10 cellular contexts compared by ENCODE assay signal in genomic region chr12:99390707-99391106, GRCh38.
DNase-seq lines count a peak whose midpoint lies in the region; ATAC-seq, FAIRE-seq and TF ChIP-seq lines count a peak whose summit lies in the region.
"Had no signal": no experiment of that assay in that cellular context is flagged by ENCODE, and none has a peak within 500 bp of the region (broad histone marks: within the 10 kb centered on the region; RNA-seq: fewer than 3 reads in every experiment).

No MANE protein-coding gene starts in this region.

- H3K27ac ChIP-seq in GM12878 (ENCODE audit: control insufficient read depth, insufficient read depth) (no peak overlapping the region), trophoblast cell (ENCODE audit: low read depth, low read length) (no peak overlapping the region), vagina (no peak overlapping the region)

- FAIRE-seq in HTR-8/SVneo (lab: Jason Lieb, UNC) (no peak), GM12878 (lab: Jason Lieb, UNC) (no peak)
- FAIRE-seq: A204.1 had no signal

- peak; percentile 68 for TF ChIP-seq RAD21 in GM12878 (IDR thresholded peaks at IDR 0.05; ENCODE audit: insufficient read depth, low read depth, low read length)

- H3K4me2 ChIP-seq in GM12878 (ENCODE audit: control insufficient read depth, insufficient read depth) = no peak overlapping the region
- no peak overlapping the region for H3K4me2 ChIP-seq in trophoblast cell (ENCODE audit: low read length)

- H3K9me3 ChIP-seq in GM12878 (replicated peaks; ENCODE audit: control insufficient read depth, insufficient read depth, low read length) (no peaks in the 10 kb centered on the region), trophoblast cell (ENCODE audit: insufficient read depth, low read depth, low read length) (peaks cover 2% of the 10 kb centered on the region), vagina (no peaks in the 10 kb centered on the region)

- RAD21 ChIA-PET in GM12878 (lab: Charles Lee; ENCODE audit: unreplicated experiment) = interaction anchor here (0.8 to 2.3 kb wide), 7 partner anchors 20 to 347 kb away, joined by 3 to 13 read pairs (median 3); no protein-coding TSS in a partner anchor

- H3K79me2 ChIP-seq in GM12878 (ENCODE audit: control insufficient read depth, insufficient read depth, low read length) (no peaks in the 10 kb centered on the region), trophoblast cell (ENCODE audit: control insufficient read depth, insufficient read depth, low read length, poor library complexity) (no peaks in the 10 kb centered on the region)

- H2AK5ac ChIP-seq in trophoblast cell (ENCODE audit: low read length) = no peak overlapping the region

- H3K4me3 ChIP-seq in GM12878 (no peak overlapping the region), trophoblast cell (ENCODE audit: low read depth, low read length) (no peak overlapping the region), vagina (no peak overlapping the region)

- H4K91ac ChIP-seq in trophoblast cell (ENCODE audit: low read depth, low read length) = no peak overlapping the region

- WGBS in GM12878 (ENCODE audit: insufficient coverage, insufficient replicate concordance, low lambda C conversion rate, missing lambda C conversion rate) = 15% methylated on average over 7 of the region's 7 CpGs
- WGBS in trophoblast cell (ENCODE audit: extremely low coverage, insufficient coverage, insufficient read length) = no CpG with 5 or more reads among the region's 7 CpGs

- POLR2A ChIA-PET in GM12878 (lab: Charles Lee) = no interaction called here

- H2BK12ac ChIP-seq in trophoblast cell (ENCODE audit: low read length) = no peak overlapping the region

- H3K27me3 ChIP-seq in GM12878 (replicated peaks in 1 of 2; ENCODE audit: control insufficient read depth in 2 of 2, insufficient read depth in 2 of 2, low read length in 1 of 2) (no peaks in the 10 kb centered on the region), trophoblast cell (ENCODE audit: insufficient read depth, low read length) (no peaks in the 10 kb centered on the region), vagina (no peaks in the 10 kb centered on the region)

- in situ Hi-C loops in GM12878 (cut with MboI) = loop anchor here (25.0 kb wide), 1 partner anchor 222 kb away; no protein-coding TSS in a partner anchor

- intact Hi-C loops in GM12878 (cut with micrococcal nuclease; ENCODE audit: unreplicated experiment) = loop anchor here (5.0 kb wide), 2 partner anchors 62 to 137 kb away; no protein-coding TSS in a partner anchor
- intact Hi-C loops in vagina (cut with DNase I) = no loop called here

- H3K4me1 ChIP-seq in GM12878 (ENCODE audit: control insufficient read depth, insufficient read depth, low read length) (no peaks in the 10 kb centered on the region), trophoblast cell (ENCODE audit: control insufficient read depth in 1 of 2, insufficient read depth in 2 of 2, low read length in 2 of 2) (no peaks in the 10 kb centered on the region), vagina (no peaks in the 10 kb centered on the region)

- no peak overlapping the region for H3K23ac ChIP-seq in trophoblast cell (ENCODE audit: low read length)

- no TSS peak for BruUV-seq in GM12878 (replicated peaks; lab: Mats Ljungman, UMichigan)

- H3K9ac ChIP-seq in GM12878 (ENCODE audit: control insufficient read depth, insufficient read depth, low read length) = no peak overlapping the region
- H3K9ac ChIP-seq in trophoblast cell (ENCODE audit: low read length) = no peak overlapping the region

- H2AFZ ChIP-seq in GM12878 (ENCODE audit: control insufficient read depth, low read depth, low read length) (no peak overlapping the region), trophoblast cell (ENCODE audit: insufficient read depth, low read length, poor library complexity) (no peak overlapping the region)

- no peak overlapping the region for H2BK5ac ChIP-seq in trophoblast cell (ENCODE audit: low read depth, low read length, poor library complexity)

- no peak overlapping the region for H4K8ac ChIP-seq in trophoblast cell (ENCODE audit: low read depth, low read length)

- H3K4ac ChIP-seq in trophoblast cell (ENCODE audit: low read depth, low read length) = no peak overlapping the region

- TF ChIP-seq CTCF in GM12878 (IDR thresholded peaks at IDR 0.05 in 2 of 3, conservative IDR thresholded peaks at IDR 0.05 in 1 of 3; ENCODE audit: control insufficient read depth in 2 of 3, extremely low read depth in 1 of 3, insufficient read depth in 1 of 3, low read depth in 3 of 3, low read length in 3 of 3) (peak; percentile 39 to 61 (median 45)), vagina (IDR thresholded peaks at IDR 0.05) (no peak)

- no peak for TF ChIP-seq EP300 in GM12878 (IDR thresholded peaks at IDR 0.05; ENCODE audit: borderline replicate concordance in 1 of 2, control insufficient read depth in 1 of 2, low read depth in 2 of 2, low read length in 2 of 2)

- no peaks in the 10 kb centered on the region for H3K36me3 ChIP-seq in GM12878 (ENCODE audit: control insufficient read depth in 2 of 2, insufficient read depth in 2 of 2, low read length in 1 of 2)
- no peaks in the 10 kb centered on the region for H3K36me3 ChIP-seq in trophoblast cell (ENCODE audit: control insufficient read depth in 1 of 2, insufficient read depth in 2 of 2, low read length in 2 of 2)
- H3K36me3 ChIP-seq in vagina = no peaks in the 10 kb centered on the region

- no peaks in the 10 kb centered on the region for H4K20me1 ChIP-seq in GM12878 (ENCODE audit: control insufficient read depth, insufficient read depth)

- no peak for TF ChIP-seq POLR2A in GM12878 (IDR thresholded peaks at IDR 0.05; ENCODE audit: low read depth, low read length)
- TF ChIP-seq POLR2A in vagina (IDR thresholded peaks at IDR 0.05) = no peak

- no peak overlapping the region for H2BK120ac ChIP-seq in trophoblast cell (ENCODE audit: insufficient read depth, low read length, poor library complexity)

- H3K14ac ChIP-seq in trophoblast cell (ENCODE audit: low read length) = no peak overlapping the region

- ATAC-seq in GM12878 (peak; percentile 61), GM19328 (IDR thresholded peaks at IDR 0.05; ENCODE audit: unreplicated experiment) (no peak)

- DNase-seq in DMS 273 (lab: John Stamatoyannopoulos, UW; ENCODE audit: unreplicated experiment) (peak; percentile 32), DMS 273 treated with DMSO at 0.1 percent for 48 hours (lab: John Stamatoyannopoulos, UW) (no peak), HTR-8/SVneo (ENCODE audit: insufficient read length, low spot score) (peak; percentile 11), GM12878 (ENCODE audit: low read depth, low spot score) (no peak), trophoblast cell (peak; percentile 9 to 40), vagina (ENCODE audit: extremely low spot score in 2 of 2) (no peak)
- no peak for DNase-seq in activated T-cell treated with anti-CD3 and anti-CD28 coated beads, Interleukin-2, amount 50 U/mL, for 48 hours
- DNase-seq: activated effector memory CD4-positive, alpha-beta T cell treated with anti-CD3 and anti-CD28 coated beads, Interleukin-2, amount 50 U/mL, for 16 hours had no signal

- H4K12ac ChIP-seq in trophoblast cell (ENCODE audit: low read depth, low read length) = no peak overlapping the region

- CTCF ChIA-PET in GM12878 (lab: Yijun Ruan, JAX) = interaction anchor here (0.8 to 6.7 kb wide), 22 partner anchors 8 to 377 kb away, joined by 3 to 102 read pairs (median 3); no protein-coding TSS in a partner anchor

- SMC1A ChIA-PET in GM12878 (lab: Charles Lee; ENCODE audit: uncharacterized antibody, unreplicated experiment) = interaction anchor here (0.8 to 5.3 kb wide), 14 partner anchors 8 to 940 kb away, joined by 3 to 38 read pairs (median 4); no protein-coding TSS in a partner anchor

- H3K79me1 ChIP-seq in trophoblast cell (ENCODE audit: low read length) = no peaks in the 10 kb centered on the region

- no peak overlapping the region for H3K18ac ChIP-seq in trophoblast cell (ENCODE audit: low read length)

TF ChIP-seq in GM12878, 131 proteins besides CTCF, POLR2A, EP300 and RAD21:
- TF ChIP-seq SMC3 (IDR thresholded peaks at IDR 0.05; ENCODE audit: borderline replicate concordance, low read length) (peak; percentile 42; the same call in 1 of the 2 replicates), MEF2B (IDR thresholded peaks at IDR 0.05; ENCODE audit: partially characterized antibody, poor library complexity, severe bottlenecking) (no peak)

Comparison
In these comparisons a context has a peak if more than half of its experiments do, and no peak if none do; other contexts are left out.
1. DNase-seq: peak in DMS 273 (single experiment), HTR-8/SVneo (single experiment) and trophoblast cell (2 of 2); none in DMS 273 treated with DMSO at 0.1 percent for 48 hours (single experiment), GM12878 (single experiment), vagina (0 of 2) and activated T-cell treated with anti-CD3 and anti-CD28 coated beads, Interleukin-2, amount 50 U/mL, for 48 hours (0 of 2).
2. CTCF ChIP-seq: peak in GM12878 (3 of 3); none in vagina (0 of 3).